12 cellular contexts compared by ENCODE assay signal in genomic region chr12:104529130-104529874, GRCh38.
"Had no signal": no experiment of that assay in that cellular context is flagged by ENCODE, and none has a peak within 500 bp of the region (broad histone marks: within the 10 kb centered on the region; RNA-seq: fewer than 3 reads in every experiment).

No MANE protein-coding gene starts in this region.

- H3K9me3 ChIP-seq: ascending aorta, gastroesophageal sphincter, stomach, vagina had no signal

- ATAC-seq: activated naive CD8-positive, alpha-beta T cell treated with anti-CD3 and anti-CD28 coated beads, Interleukin-2, amount 50 U/mL, for 24 hours; gastroesophageal sphincter had no signal

- H3K27ac Mint-ChIP-seq: activated CD4-positive, alpha-beta memory T cell treated with anti-CD3 and anti-CD28 coated beads, Interleukin-2, amount 10 ng/mL, durations not matched to agents 7 days and 5 days; activated naive CD8-positive, alpha-beta T cell treated with anti-CD3 and anti-CD28 coated beads, Interleukin-2, amount 50 U/mL, for 24 hours; mesothelial cell of epicardium had no signal

- H3K4me3 Mint-ChIP-seq: activated CD4-positive, alpha-beta memory T cell treated with anti-CD3 and anti-CD28 coated beads, Interleukin-2, amount 10 ng/mL, durations not matched to agents 7 days and 5 days; activated naive CD8-positive, alpha-beta T cell treated with anti-CD3 and anti-CD28 coated beads, Interleukin-2, amount 50 U/mL, for 24 hours; mesothelial cell of epicardium had no signal

- H3K36me3 Mint-ChIP-seq: mesothelial cell of epicardium had no signal

- H3K27ac ChIP-seq: ascending aorta, gastroesophageal sphincter, skin epidermis, stomach, vagina had no signal

- H3K4me3 ChIP-seq: ascending aorta, gastroesophageal sphincter, skin epidermis, stomach, vagina had no signal

- DNase-seq: activated CD4-positive, alpha-beta memory T cell treated with anti-CD3 and anti-CD28 coated beads, Interleukin-2, amount 10 ng/mL, durations not matched to agents 7 days and 5 days; activated CD8-positive, alpha-beta memory T cell treated with anti-CD3 and anti-CD28 coated beads, Interleukin-2, amount 50 U/mL, for 48 hours; activated naive CD4-positive, alpha-beta T cell treated with Interleukin-2 at 50 U/mL for 16 hours; activated naive CD8-positive, alpha-beta T cell treated with anti-CD3 and anti-CD28 coated beads, Interleukin-2, amount 50 U/mL, for 24 hours; retina; stimulated activated CD4-positive, alpha-beta T cell treated with anti-CD3 and anti-CD28 coated beads, Interleukin-4, amount 100 ng/mL, for 4 hours; stomach had no signal

- H3K27me3 ChIP-seq: ascending aorta, gastroesophageal sphincter, stomach, vagina had no signal

- H3K4me1 ChIP-seq: vagina had no signal

- H3K36me3 ChIP-seq: ascending aorta, gastroesophageal sphincter, stomach, vagina had no signal

- H3K27me3 Mint-ChIP-seq: activated CD4-positive, alpha-beta memory T cell treated with anti-CD3 and anti-CD28 coated beads, Interleukin-2, amount 10 ng/mL, durations not matched to agents 7 days and 5 days; activated naive CD8-positive, alpha-beta T cell treated with anti-CD3 and anti-CD28 coated beads, Interleukin-2, amount 50 U/mL, for 24 hours had no signal
